21 cellular contexts compared by ENCODE assay signal in genomic region chr18:28904789-28905364, GRCh38.
"Had no signal": no experiment of that assay in that cellular context is flagged by ENCODE, and none has a peak within 500 bp of the region (broad histone marks: within the 10 kb centered on the region; RNA-seq: fewer than 3 reads in every experiment).

No MANE protein-coding gene starts in this region.

- H3K4me1 ChIP-seq: lower lobe of right lung, psoas muscle, sigmoid colon, testis, tibial artery had no signal

- H3K4me3 Mint-ChIP-seq: natural killer cell; stimulated activated memory B cell treated with anti-CD40 and anti-IgM and Interleukin-4, amounts not matched to agents 10 μg/mL and 1 μg/mL and 100 μg/mL, for 72 hours; type B pancreatic cell had no signal

- H3K36me3 Mint-ChIP-seq: natural killer cell; stimulated activated memory B cell treated with anti-CD40 and anti-IgM and Interleukin-4, amounts not matched to agents 10 μg/mL and 1 μg/mL and 100 μg/mL, for 72 hours; type B pancreatic cell had no signal

- H3K4me1 Mint-ChIP-seq: stimulated activated memory B cell treated with anti-CD40 and anti-IgM and Interleukin-4, amounts not matched to agents 10 μg/mL and 1 μg/mL and 100 μg/mL, for 72 hours had no signal

- H3K27me3 Mint-ChIP-seq: stimulated activated memory B cell treated with anti-CD40 and anti-IgM and Interleukin-4, amounts not matched to agents 10 μg/mL and 1 μg/mL and 100 μg/mL, for 72 hours; type B pancreatic cell had no signal

- ATAC-seq: left ventricle myocardium superior; lower lobe of right lung; natural killer cell; psoas muscle; right cardiac atrium; stimulated activated memory B cell treated with anti-CD40 and anti-IgM and Interleukin-4, amounts not matched to agents 10 μg/mL and 1 μg/mL and 100 μg/mL, for 72 hours; stimulated activated naive CD8-positive, alpha-beta T cell treated with anti-CD3 and anti-CD28 coated beads, Interleukin-15, Interleukin-2, amounts not matched to agents 100 U/mL and 50 U/mL, for 24 hours had no signal

- H3K9me3 Mint-ChIP-seq: type B pancreatic cell had no signal

- H3K4me3 ChIP-seq: dorsolateral prefrontal cortex, lower lobe of right lung, ovary, psoas muscle, sigmoid colon, testis, tibial artery had no signal

- FAIRE-seq: frontal cortex had no signal

- H3K27ac ChIP-seq: dorsolateral prefrontal cortex, lower lobe of right lung, ovary, psoas muscle, sigmoid colon, testis, tibial artery had no signal

- H3K36me3 ChIP-seq: lower lobe of right lung, ovary, sigmoid colon, tibial artery had no signal

- H3K27ac Mint-ChIP-seq: natural killer cell; stimulated activated memory B cell treated with anti-CD40 and anti-IgM and Interleukin-4, amounts not matched to agents 10 μg/mL and 1 μg/mL and 100 μg/mL, for 72 hours; type B pancreatic cell had no signal

- H3K9me3 ChIP-seq: lower lobe of right lung, ovary, psoas muscle, sigmoid colon, testis, tibial artery had no signal

- H3K27me3 ChIP-seq: dorsolateral prefrontal cortex, ovary, sigmoid colon, testis, tibial artery had no signal

- DNase-seq: dorsolateral prefrontal cortex; effector CD4-positive, alpha-beta T cell; hypothalamus; left ventricle myocardium superior; lower lobe of right lung; natural killer cell; occipital lobe; ovary; posterior cingulate gyrus; psoas muscle; right cardiac atrium; sigmoid colon; stimulated activated CD4-positive, alpha-beta T cell treated with anti-CD3 and anti-CD28 coated beads, Interleukin-2, amount 100 ng/mL, for 24 hours; stimulated activated CD4-positive, alpha-beta T cell treated with anti-CD3 and anti-CD28 coated beads, Interleukin-4, amount 100 ng/mL, for 24 hours; stimulated activated naive CD8-positive, alpha-beta T cell treated with anti-CD3 and anti-CD28 coated beads, Interleukin-15, Interleukin-2, amounts not matched to agents 100 U/mL and 50 U/mL, for 24 hours; substantia nigra; testis; tibial artery had no signal
